Comparison of ENCODE assay signal across 7 cellular contexts in genomic region chr7:99380032-99380822, GRCh38. TPM values are rescaled to one million over a fixed set of nuclear protein-coding genes. Genes with fewer than 3 reads are reported as not detected.
DNase-seq lines count a peak whose midpoint lies in the region; ATAC-seq and TF ChIP-seq lines count a peak whose summit lies in the region.

No MANE protein-coding gene starts in this region.

- H3K4me1 ChIP-seq in Peyer's patch (peaks cover 0 to 52% (median 28%) of the 10 kb centered on the region in 4 donors), mesenchymal stem cell (ENCODE audit: control insufficient read depth, insufficient read depth, low read depth, low read length) (peaks cover 42% of the 10 kb centered on the region)

- H3K27ac ChIP-seq in Peyer's patch (peak overlapping the region; percentile 79 to 90 (median 82)), mesenchymal stem cell (ENCODE audit: low read length, poor library complexity, severe bottlenecking) (peak overlapping the region; percentile 80)

- TF ChIP-seq CTCF in Peyer's patch (IDR thresholded peaks at IDR 0.05) (no peak), cardiac fibroblast (IDR thresholded peaks at IDR 0.05; ENCODE audit: low read depth, low read length) (no peak)

- no peak overlapping the region for H3K4me2 ChIP-seq in mesenchymal stem cell (ENCODE audit: low read length, poor library complexity, severe bottlenecking)

- H3K14ac ChIP-seq in mesenchymal stem cell (ENCODE audit: low read length in 2 of 2): peak overlapping the region in 1 of 2 experiments; percentile 11

- H2AK5ac ChIP-seq in mesenchymal stem cell (ENCODE audit: low read length, severe bottlenecking): peak overlapping the region; percentile 70

- H3K9ac ChIP-seq in mesenchymal stem cell (ENCODE audit: low read length): peak overlapping the region; percentile 84

- peak overlapping the region; percentile 47 to 65 for H3K4ac ChIP-seq in mesenchymal stem cell (ENCODE audit: low read depth in 1 of 2, low read length in 2 of 2)

- no peak overlapping the region for H2BK5ac ChIP-seq in mesenchymal stem cell (ENCODE audit: low read depth, low read length, poor library complexity, severe bottlenecking)

- H2BK120ac ChIP-seq in mesenchymal stem cell (ENCODE audit: low read depth, low read length): no peak overlapping the region

- H4K8ac ChIP-seq in mesenchymal stem cell (ENCODE audit: low read length): peak overlapping the region; percentile 85

- H2BK12ac ChIP-seq in mesenchymal stem cell (ENCODE audit: low read length in 2 of 2): peak overlapping the region; percentile 52 to 61

- no peak overlapping the region for H2AFZ ChIP-seq in mesenchymal stem cell (ENCODE audit: low read depth, low read length)

- DNase-seq in Peyer's patch (peak in 2 of 3 donors; percentile 72 to 78), cardiac fibroblast (ENCODE audit: low read depth in 2 of 2) (peak; percentile 72 to 74), mesenchymal stem cell (peak; percentile 29), superior temporal gyrus (ENCODE audit: extremely low spot score) (peak; percentile 61), NCI-H2081 (lab: John Stamatoyannopoulos, UW) (no peak)

- H3K9me3 ChIP-seq in Peyer's patch (no peaks in the 10 kb centered on the region), mesenchymal stem cell (ENCODE audit: control insufficient read depth, low read length) (no peaks in the 10 kb centered on the region)

- H3K36me3 ChIP-seq in Peyer's patch (peaks cover 0 to 23% (median 0%) of the 10 kb centered on the region in 3 donors), mesenchymal stem cell (ENCODE audit: control insufficient read depth in 1 of 2, insufficient read depth in 2 of 2, low read depth in 1 of 2, low read length in 2 of 2) (peaks cover 39 to 45% of the 10 kb centered on the region in 2 experiments)

- TF ChIP-seq POLR2A in Peyer's patch (IDR thresholded peaks at IDR 0.05): no peak

- H3K79me1 ChIP-seq in mesenchymal stem cell (replicated peaks; ENCODE audit: low read length, poor library complexity, severe bottlenecking): peaks cover 22% of the 10 kb centered on the region

- WGBS in mesenchymal stem cell: 97% methylated on average over 10 of the region's 12 CpGs

- H4K91ac ChIP-seq in mesenchymal stem cell (ENCODE audit: low read length): no peak overlapping the region

- H3K4me3 ChIP-seq in Peyer's patch: peak overlapping the region; percentile 12 to 30 (median 22)
- peak overlapping the region; percentile 3 to 27 for H3K4me3 ChIP-seq in cardiac fibroblast (replicated peaks in 1 of 2; ENCODE audit: low read depth in 2 of 2, low read length in 2 of 2)
- peak overlapping the region in 1 of 2 experiments; percentile 69 for H3K4me3 ChIP-seq in mesenchymal stem cell (ENCODE audit: insufficient read depth in 1 of 2, low read depth in 1 of 2, low read length in 2 of 2)

- no peak overlapping the region for H2BK15ac ChIP-seq in mesenchymal stem cell (ENCODE audit: low read depth, poor library complexity, severe bottlenecking)

- H3K18ac ChIP-seq in mesenchymal stem cell (ENCODE audit: low read depth in 1 of 2, low read length in 2 of 2): peak overlapping the region; percentile 53 to 63

- peak overlapping the region in 1 of 2 experiments; percentile 23 for H3K23ac ChIP-seq in mesenchymal stem cell (ENCODE audit: low read length in 2 of 2)

- H3K27me3 ChIP-seq in Peyer's patch: no peaks in the 10 kb centered on the region
- no peaks in the 10 kb centered on the region for H3K27me3 ChIP-seq in mesenchymal stem cell (ENCODE audit: control insufficient read depth in 1 of 2, insufficient read depth in 1 of 2, low read length in 2 of 2)

- ATAC-seq in GM18868 (IDR thresholded peaks at IDR 0.05; ENCODE audit: unreplicated experiment): peak; percentile 36
- peak; percentile 36 for ATAC-seq in HG02798 (IDR thresholded peaks at IDR 0.05; ENCODE audit: poor library complexity, unreplicated experiment)

RNA-seq across cellular contexts. Expression of gene ARPC1B, which starts 5.7 kb away (rescaled TPM):
- 100 to 1,000 TPM; 228 to 386 (median 343) TPM for total RNA-seq in Peyer's patch
- 211 TPM for polyA plus RNA-seq in mesenchymal stem cell (2013, experiment 1 of 2)
- 214 TPM for polyA plus RNA-seq in mesenchymal stem cell (2013, experiment 2 of 2)

RNA-seq across cellular contexts. Expression of gene PDAP1, which starts 28.2 kb away (rescaled TPM):
- total RNA-seq in Peyer's patch: 10 to 100 TPM; 32.4 to 52.0 (median 40.6) TPM
- polyA plus RNA-seq in mesenchymal stem cell (2013, experiment 1 of 2): 109 TPM
- 104 TPM for polyA plus RNA-seq in mesenchymal stem cell (2013, experiment 2 of 2)

RNA-seq across cellular contexts. Expression of gene BUD31, which starts 28.5 kb away (rescaled TPM):
- 10 to 100 TPM; 44.7 to 82.0 (median 58.4) TPM for total RNA-seq in Peyer's patch
- 171 TPM for polyA plus RNA-seq in mesenchymal stem cell (2013, experiment 1 of 2)
- 175 TPM for polyA plus RNA-seq in mesenchymal stem cell (2013, experiment 2 of 2)

RNA-seq across cellular contexts. Expression of gene ARPC1A, which starts 54.5 kb away (rescaled TPM):
- 100 to 1,000 TPM; 195 to 278 (median 225) TPM for total RNA-seq in Peyer's patch
- 293 TPM for polyA plus RNA-seq in mesenchymal stem cell (2013, experiment 1 of 2)
- polyA plus RNA-seq in mesenchymal stem cell (2013, experiment 2 of 2): 307 TPM

RNA-seq across cellular contexts. Expression of gene PTCD1, which starts 58.4 kb away (rescaled TPM):
- total RNA-seq in Peyer's patch: 1 to 10 TPM; 8.3 to 9.1 (median 8.6) TPM
- 2.8 TPM for polyA plus RNA-seq in mesenchymal stem cell (2013, experiment 1 of 2)
- polyA plus RNA-seq in mesenchymal stem cell (2013, experiment 2 of 2): 2.4 TPM

Comparison
In these comparisons a context has a peak if more than half of its experiments do, and no peak if none do; other contexts are left out.
1. DNase-seq: peak in Peyer's patch (2 of 3), cardiac fibroblast (2 of 2), mesenchymal stem cell (single experiment) and superior temporal gyrus (single experiment); none in NCI-H2081 (0 of 2).